18 cellular contexts compared by ENCODE assay signal in genomic region chr5:3100921-3101551, GRCh38.
"Had no signal": no experiment of that assay in that cellular context is flagged by ENCODE, and none has a peak within 500 bp of the region (broad histone marks: within the 10 kb centered on the region; RNA-seq: fewer than 3 reads in every experiment).

No MANE protein-coding gene starts in this region.

- H3K9me3 ChIP-seq: ascending aorta, gastrocnemius medialis, lower lobe of right lung, stomach, thoracic aorta had no signal

- H3K4me3 ChIP-seq: ascending aorta, coronary artery, gastrocnemius medialis, lower lobe of right lung, stomach, thoracic aorta had no signal

- H3K27ac Mint-ChIP-seq: activated T-cell treated with anti-CD3 and anti-CD28 coated beads, Interleukin-2, amount 50 U/mL, for 72 hours; progenitor cell of endocrine pancreas had no signal

- H3K27me3 ChIP-seq: ascending aorta had no signal

- H3K27ac ChIP-seq: ascending aorta, coronary artery, gastrocnemius medialis, lower lobe of right lung, stomach, thoracic aorta had no signal

- H3K4me1 ChIP-seq: ascending aorta, gastrocnemius medialis, lower lobe of right lung had no signal

- H3K36me3 ChIP-seq: ascending aorta, gastrocnemius medialis, lower lobe of right lung, stomach, thoracic aorta had no signal

- H3K4me3 Mint-ChIP-seq: activated T-cell treated with anti-CD3 and anti-CD28 coated beads, Interleukin-2, amount 50 U/mL, for 72 hours had no signal

- ATAC-seq: activated CD4-positive, CD25-positive, alpha-beta regulatory T cell treated with anti-CD3 and anti-CD28 coated beads, Interleukin-2, amount 50 U/mL, for 24 hours; activated T-cell treated with anti-CD3 and anti-CD28 coated beads, Interleukin-2, amount 50 U/mL, for 72 hours; esophagus mucosa; gastrocnemius medialis had no signal

- DNase-seq: activated CD4-positive, alpha-beta T cell treated with anti-CD3 and anti-CD28 coated beads, Interleukin-2, amount 50 U/mL, for 1 hour; activated CD8-positive, alpha-beta memory T cell treated with anti-CD3 and anti-CD28 coated beads for 24 hours; activated CD8-positive, alpha-beta memory T cell treated with anti-CD3 and anti-CD28 coated beads, Interleukin-2, amount 50 U/mL, for 48 hours; activated effector memory CD4-positive, alpha-beta T cell treated with anti-CD3 and anti-CD28 coated beads, Interleukin-2, amount 50 U/mL, for 16 hours; activated naive CD4-positive, alpha-beta T cell treated with anti-CD3 and anti-CD28 coated beads, Interleukin-2, amount 50 U/mL, for 16 hours; activated T-cell treated with anti-CD3 and anti-CD28 coated beads, Interleukin-2, amount 50 U/mL, for 72 hours; gastrocnemius medialis; head of caudate nucleus; islet precursor cell; lower lobe of right lung; midbrain; stomach had no signal
